1 cellular context compared by ENCODE assay signal in genomic region chr19:2266183-2266993, GRCh38.
TF ChIP-seq lines count a peak whose summit lies in the region.

No MANE protein-coding gene starts in this region.

TF ChIP-seq in H1, 55 proteins besides CTCF, POLR2A, EP300 and RAD21 (continued from another document):
- no peak for TF ChIP-seq ATF2 (IDR thresholded peaks at IDR 0.05; ENCODE audit: low read length)
- TF ChIP-seq MAFK (IDR thresholded peaks at IDR 0.05; ENCODE audit: low read depth, low read length), result no peak
- no peak for TF ChIP-seq CBX8 (IDR thresholded peaks at IDR 0.05; ENCODE audit: borderline replicate concordance, low read depth, low read length)
- TF ChIP-seq TBP (IDR thresholded peaks at IDR 0.05; ENCODE audit: low read depth, low read length), result no peak
- TF ChIP-seq CHD7 (IDR thresholded peaks at IDR 0.05; ENCODE audit: insufficient replicate concordance, low read length), result no peak
- no peak for TF ChIP-seq JUND (IDR thresholded peaks at IDR 0.05; ENCODE audit: low read length)
- no peak for TF ChIP-seq HDAC2 (IDR thresholded peaks at IDR 0.05; ENCODE audit: borderline replicate concordance in 1 of 2, low read depth in 2 of 2, low read length in 2 of 2)
- TF ChIP-seq GABPA (IDR thresholded peaks at IDR 0.05; ENCODE audit: borderline replicate concordance, insufficient read depth, low read length), result no peak
